In the genomic region with DNA sequence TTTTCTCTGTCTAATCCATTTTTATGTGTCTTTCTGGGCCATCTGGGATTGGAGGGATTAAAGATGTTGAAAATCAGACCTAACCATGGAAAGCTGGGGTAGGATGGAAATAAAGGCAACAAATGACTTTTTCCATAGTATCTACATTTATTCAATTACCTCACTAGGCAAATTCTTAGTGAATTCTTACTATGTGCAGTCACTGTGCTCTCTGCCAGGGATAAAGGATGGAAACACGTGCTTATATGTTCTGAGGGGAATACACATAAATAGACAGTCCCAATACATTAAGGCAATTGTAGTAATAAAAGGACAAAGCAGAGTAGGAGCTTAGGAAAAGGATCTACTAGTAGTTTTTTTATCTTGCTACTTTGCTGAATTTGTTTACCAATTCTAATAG, we compare ENCODE assay signal across 28 cellular contexts.
DNase-seq lines count a peak whose midpoint lies in the region; ATAC-seq and TF ChIP-seq lines count a peak whose summit lies in the region.
"Had no signal": no experiment of that assay in that cellular context is flagged by ENCODE, and none has a peak within 500 bp of the region (broad histone marks: within the 10 kb centered on the region; RNA-seq: fewer than 3 reads in every experiment).

No MANE protein-coding gene starts in this region.

- H2AK5ac ChIP-seq in mesendoderm (ENCODE audit: low read length) = no peak overlapping the region

- no peak overlapping the region for H2BK5ac ChIP-seq in mesendoderm (ENCODE audit: low read length)

- H3K4me1 ChIP-seq in SJSA1 (replicated peaks) (peaks cover 38% of the 10 kb centered on the region), mesendoderm (ENCODE audit: control insufficient read depth, low read depth, low read length) (peaks cover 2% of the 10 kb centered on the region)
- H3K4me1 ChIP-seq: heart left ventricle, parathyroid adenoma, Peyer's patch, right atrium auricular region, spleen, transverse colon had no signal

- WGBS in mesendoderm (ENCODE audit: extremely low coverage, insufficient coverage, low lambda C conversion rate) = no CpG with 5 or more reads among the region's 1 CpG

- H3K36me3 ChIP-seq in SJSA1 (no peaks in the 10 kb centered on the region), mesendoderm (ENCODE audit: control insufficient read depth, insufficient read depth, low read length) (no peaks in the 10 kb centered on the region)
- H3K36me3 ChIP-seq: cardiac muscle cell, heart left ventricle, Peyer's patch, right atrium auricular region, spleen, transverse colon had no signal

- TF ChIP-seq CTCF in fibroblast of mammary gland (conservative IDR thresholded peaks at IDR 0.05; ENCODE audit: control insufficient read depth, insufficient read depth, low read depth, low read length) (no peak), CD14-positive monocyte (IDR thresholded peaks at IDR 0.05) (no peak)

- H3K9ac ChIP-seq in mesendoderm (ENCODE audit: low read length) = no peak overlapping the region
- H3K9ac ChIP-seq: parathyroid adenoma had no signal

- DNase-seq in EL (peak; percentile 76), SJSA1 (ENCODE audit: low read depth in 1 of 2, low spot score in 2 of 2) (peak in 1 of 2 experiments; percentile 37), fibroblast of mammary gland (ENCODE audit: low read depth) (peak; percentile 34), skeletal muscle cell (ENCODE audit: low read depth) (peak; percentile 42), mesendoderm (no peak), CD14-positive monocyte (ENCODE audit: low spot score) (no peak)
- DNase-seq: activated CD4-positive, alpha-beta T cell treated with anti-CD3 and anti-CD28 coated beads, Interleukin-2, amount 50 U/mL, for 48 hours; activated naive CD4-positive, alpha-beta T cell treated with anti-CD3 and anti-CD28 coated beads for 36 hours; AML-193; amniotic stem cell; CD4-positive, alpha-beta memory T cell; GOT3; heart left ventricle; NCI-H1105 treated with DMSO at 0.1 percent for 48 hours; NCI-H2029; NCI-H345; Peyer's patch; SIG-M5; spleen; T-cell; transverse colon had no signal

- peak overlapping the region; percentile 26; the same call in 1 of the 2 replicates for H3K27ac ChIP-seq in SJSA1
- H3K27ac ChIP-seq in mesendoderm (ENCODE audit: low read depth, low read length) = no peak overlapping the region
- H3K27ac ChIP-seq: cardiac muscle cell, heart left ventricle, parathyroid adenoma, Peyer's patch, right atrium auricular region, spleen, transverse colon had no signal

- H3K4me3 ChIP-seq in SJSA1 = no peak overlapping the region
- H3K4me3 ChIP-seq in fibroblast of mammary gland (ENCODE audit: control insufficient read depth, low read depth, low read length) = no peak overlapping the region
- no peak overlapping the region for H3K4me3 ChIP-seq in skeletal muscle cell (ENCODE audit: low read depth, low read length)
- no peak overlapping the region for H3K4me3 ChIP-seq in mesendoderm (ENCODE audit: low read length)
- H3K4me3 ChIP-seq: cardiac muscle cell, heart left ventricle, K562, lung, Peyer's patch, right atrium auricular region, spleen, transverse colon had no signal

- no peaks in the 10 kb centered on the region for H3K36me3 Mint-ChIP-seq in CD14-positive monocyte
- H3K36me3 Mint-ChIP-seq: CD4-positive, alpha-beta memory T cell; T-cell had no signal

- H4K8ac ChIP-seq in mesendoderm (ENCODE audit: low read depth, low read length) = no peak overlapping the region

- no peak overlapping the region for H3K4ac ChIP-seq in mesendoderm (ENCODE audit: low read depth, low read length)

- intact Hi-C loops in CD14-positive monocyte (cut with micrococcal nuclease) = no loop called here

- no peak overlapping the region for H3K56ac ChIP-seq in mesendoderm (ENCODE audit: low read length)

- ATAC-seq in HG02981 (IDR thresholded peaks at IDR 0.05; ENCODE audit: unreplicated experiment) = no peak
- ATAC-seq: heart left ventricle, K562, T-cell had no signal

- no peak overlapping the region for H3K4me3 Mint-ChIP-seq in CD14-positive monocyte
- H3K4me3 Mint-ChIP-seq: activated naive CD4-positive, alpha-beta T cell treated with anti-CD3 and anti-CD28 coated beads for 36 hours; CD4-positive, alpha-beta memory T cell; dendritic cell treated with granulocyte-macrophage colony-stimulating factor and Interleukin-4, amounts not matched to agents 40 ng/mL and 50 ng/mL, for 4 days; T-cell had no signal

- H3K79me1 ChIP-seq in mesendoderm (ENCODE audit: low read length) = no peaks in the 10 kb centered on the region

- H4K5ac ChIP-seq in mesendoderm (ENCODE audit: low read length) = no peak overlapping the region

- no peaks in the 10 kb centered on the region for H3K9me3 ChIP-seq in SJSA1 (replicated peaks)
- H3K9me3 ChIP-seq: heart left ventricle, Peyer's patch, right atrium auricular region, spleen, transverse colon had no signal

- H3K9me3 Mint-ChIP-seq in CD14-positive monocyte = peaks cover 0 to 2% (median 0%) of the 10 kb centered on the region in 7 donors
- H3K9me3 Mint-ChIP-seq: dendritic cell treated with granulocyte-macrophage colony-stimulating factor and Interleukin-4, amounts not matched to agents 40 ng/mL and 50 ng/mL, for 4 days had no signal

- H3K18ac ChIP-seq in mesendoderm (ENCODE audit: low read length) = no peak overlapping the region

- H3K79me2 ChIP-seq in mesendoderm (ENCODE audit: control insufficient read depth, insufficient read depth, low read length) = no peaks in the 10 kb centered on the region
- H3K79me2 ChIP-seq: parathyroid adenoma had no signal

- no peaks in the 10 kb centered on the region for H3K27me3 ChIP-seq in SJSA1 (replicated peaks)
- H3K27me3 ChIP-seq in mesendoderm (ENCODE audit: insufficient read depth, low read length, poor library complexity) = no peaks in the 10 kb centered on the region
- H3K27me3 ChIP-seq: cardiac muscle cell, heart left ventricle, Peyer's patch, right atrium auricular region, spleen, transverse colon had no signal

- no peak overlapping the region for H2BK15ac ChIP-seq in mesendoderm (replicated peaks; ENCODE audit: low read depth)

- no peaks in the 10 kb centered on the region for H3K27me3 Mint-ChIP-seq in CD14-positive monocyte (ENCODE audit: low read depth in 3 of 3)
- H3K27me3 Mint-ChIP-seq: CD4-positive, alpha-beta memory T cell; dendritic cell treated with granulocyte-macrophage colony-stimulating factor and Interleukin-4, amounts not matched to agents 40 ng/mL and 50 ng/mL, for 4 days; T-cell had no signal

- H3K4me1 Mint-ChIP-seq in CD14-positive monocyte = no peaks in the 10 kb centered on the region
- H3K4me1 Mint-ChIP-seq: CD4-positive, alpha-beta memory T cell; T-cell had no signal

- H3K4me2 ChIP-seq in mesendoderm (ENCODE audit: low read length) = no peak overlapping the region

- no peak overlapping the region for H3K23ac ChIP-seq in mesendoderm (ENCODE audit: low read length)

- no peak overlapping the region for H3K27ac Mint-ChIP-seq in CD14-positive monocyte
- H3K27ac Mint-ChIP-seq: activated naive CD4-positive, alpha-beta T cell treated with anti-CD3 and anti-CD28 coated beads for 36 hours; CD4-positive, alpha-beta memory T cell; dendritic cell treated with granulocyte-macrophage colony-stimulating factor and Interleukin-4, amounts not matched to agents 40 ng/mL and 50 ng/mL, for 4 days; T-cell had no signal

- no peak overlapping the region for H2BK120ac ChIP-seq in mesendoderm (ENCODE audit: low read depth, low read length)

Comparison
In these comparisons a context has a peak if more than half of its experiments do, and no peak if none do; other contexts are left out.
1. DNase-seq: peak in EL (single experiment), fibroblast of mammary gland (single experiment) and skeletal muscle cell (single experiment); none in mesendoderm (single experiment) and CD14-positive monocyte (single experiment).